Comparison of ENCODE assay signal across 9 cellular contexts in the genomic region with DNA sequence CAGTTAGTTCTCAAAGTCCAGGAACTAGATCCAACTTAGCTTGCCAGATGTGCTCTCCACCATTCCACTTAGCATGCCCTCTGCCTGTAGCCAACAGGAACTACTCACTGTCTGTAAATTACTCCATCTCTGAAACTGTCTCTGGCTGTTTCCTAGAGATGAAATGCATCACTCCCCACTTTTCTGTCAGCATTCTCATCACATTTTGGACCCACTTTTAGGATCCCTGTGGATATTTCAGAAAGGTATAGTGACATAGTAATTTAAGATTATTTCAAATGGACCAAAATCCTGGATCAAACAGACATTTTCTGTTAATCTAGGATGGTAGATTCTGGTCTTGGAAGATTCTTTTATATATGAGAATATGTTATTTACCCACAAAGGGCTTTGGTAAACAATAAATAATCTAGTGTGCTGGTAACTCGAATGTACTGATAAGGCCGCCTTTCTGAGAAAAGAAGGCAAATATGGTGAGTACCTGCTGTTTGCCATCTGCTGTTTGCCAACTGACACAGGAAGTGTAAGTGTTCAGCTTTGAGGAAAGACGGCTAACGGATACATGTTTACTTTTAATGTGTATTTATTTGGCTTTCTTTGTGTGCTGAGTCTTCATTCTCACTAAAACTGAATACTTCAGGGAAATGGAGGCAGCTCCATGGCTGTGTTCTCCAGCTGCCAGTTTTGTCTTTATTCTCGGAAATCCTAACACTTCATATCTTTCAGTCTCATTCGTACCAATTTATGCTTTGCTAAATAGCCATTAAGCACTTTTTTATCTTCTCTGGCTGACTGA.
DNase-seq lines count a peak whose midpoint lies in the region; ATAC-seq and TF ChIP-seq lines count a peak whose summit lies in the region.
"Had no signal": no experiment of that assay in that cellular context is flagged by ENCODE, and none has a peak within 500 bp of the region (broad histone marks: within the 10 kb centered on the region; RNA-seq: fewer than 3 reads in every experiment).

No MANE protein-coding gene starts in this region.

- no peak overlapping the region for H3K4me3 Mint-ChIP-seq in CD4-positive, alpha-beta T cell
- H3K4me3 Mint-ChIP-seq: central memory CD8-positive, alpha-beta T cell had no signal

- no peaks in the 10 kb centered on the region for H3K79me2 ChIP-seq in OCI-LY7 (ENCODE audit: insufficient read depth, low read depth, low read length)

- no peaks in the 10 kb centered on the region for H3K36me3 Mint-ChIP-seq in CD4-positive, alpha-beta T cell (ENCODE audit: low read depth)

- no peaks in the 10 kb centered on the region for H3K36me3 ChIP-seq in OCI-LY7 (ENCODE audit: insufficient read depth, low read length)

- no peaks in the 10 kb centered on the region for H3K9me3 Mint-ChIP-seq in CD4-positive, alpha-beta T cell
- H3K9me3 Mint-ChIP-seq: central memory CD8-positive, alpha-beta T cell had no signal

- CTCF ChIA-PET in OCI-LY7 (lab: Charles Lee; ENCODE audit: unreplicated experiment) = no interaction called here
- CTCF ChIA-PET in CD4-positive, alpha-beta T cell (lab: Charles Lee) = no interaction called here

- H3K4me2 ChIP-seq in OCI-LY7 (ENCODE audit: low read length) = no peak overlapping the region

- TF ChIP-seq CTCF in AG10803 (conservative IDR thresholded peaks at IDR 0.05; ENCODE audit: low read length) (peak; percentile 54), OCI-LY7 (conservative IDR thresholded peaks at IDR 0.05; ENCODE audit: low read length) (peak; percentile 38)
- TF ChIP-seq CTCF in CD4-positive, alpha-beta T cell (IDR thresholded peaks at IDR 0.05) = no peak

- POLR2A ChIA-PET in OCI-LY7 (lab: Charles Lee) = no interaction called here
- POLR2A ChIA-PET in CD4-positive, alpha-beta T cell (lab: Charles Lee) = no interaction called here

- H3K27ac Mint-ChIP-seq in CD4-positive, alpha-beta T cell = no peak overlapping the region

- no peaks in the 10 kb centered on the region for H3K4me1 ChIP-seq in OCI-LY7 (ENCODE audit: insufficient read depth, low read length, poor library complexity, severe bottlenecking)

- DNase-seq in AG10803 (ENCODE audit: low read depth) (peak; percentile 53), HCEC 1CT (peak; percentile 59), OCI-LY7 (ENCODE audit: low spot score) (peak; percentile 2), fibroblast of peridontal ligament (ENCODE audit: extremely low read depth) (peak; percentile 55), Right ventricle myocardium superior (no peak), CD1c-positive myeloid dendritic cell (ENCODE audit: extremely low spot score) (no peak), pons (ENCODE audit: low spot score) (no peak)
- no peak for DNase-seq in CD4-positive, alpha-beta T cell

- no peak overlapping the region for H2AFZ ChIP-seq in OCI-LY7 (ENCODE audit: low read length)

- H3K9me3 ChIP-seq in OCI-LY7 (ENCODE audit: low read length) = no peaks in the 10 kb centered on the region
- H3K9me3 ChIP-seq in CD4-positive, alpha-beta T cell (ENCODE audit: control insufficient read depth, low read length) = no peaks in the 10 kb centered on the region

- ATAC-seq in Right ventricle myocardium superior (ENCODE audit: poor library complexity) = no peak
- no peak for ATAC-seq in CD4-positive, alpha-beta T cell (ENCODE audit: poor library complexity)

- no TSS peak for BruUV-seq in OCI-LY7 (replicated peaks; lab: Mats Ljungman, UMichigan)

- no peaks in the 10 kb centered on the region for H3K9me2 ChIP-seq in OCI-LY7 (ENCODE audit: insufficient read depth, low read length)

- H3K27me3 ChIP-seq in CD4-positive, alpha-beta T cell (ENCODE audit: control insufficient read depth, insufficient read depth, low read length) = no peaks in the 10 kb centered on the region

- peaks cover 24% of the 10 kb centered on the region for H3K27me3 Mint-ChIP-seq in CD4-positive, alpha-beta T cell

- intact Hi-C loops in OCI-LY7 (cut with micrococcal nuclease; ENCODE audit: unreplicated experiment) (no loop called here), Right ventricle myocardium superior (cut with DNase I) (no loop called here)
- intact Hi-C loops in CD4-positive, alpha-beta T cell (cut with DNase I, micrococcal nuclease) = no loop called here

- no peak overlapping the region for H3K27ac ChIP-seq in OCI-LY7 (ENCODE audit: low read depth, low read length, poor library complexity, severe bottlenecking)
- no peak overlapping the region for H3K27ac ChIP-seq in CD4-positive, alpha-beta T cell (ENCODE audit: low read depth, low read length)

- no peaks in the 10 kb centered on the region for H4K20me1 ChIP-seq in OCI-LY7 (ENCODE audit: insufficient read depth, low read length)

- H3K4me3 ChIP-seq in AG10803 (ENCODE audit: low read length) = no peak overlapping the region
- H3K4me3 ChIP-seq in OCI-LY7 (ENCODE audit: low read depth, low read length, poor library complexity, severe bottlenecking) = no peak overlapping the region

- H3K4me1 Mint-ChIP-seq in CD4-positive, alpha-beta T cell (ENCODE audit: low read depth) = no peaks in the 10 kb centered on the region
- H3K4me1 Mint-ChIP-seq: central memory CD8-positive, alpha-beta T cell had no signal

Comparison
In these comparisons a context has a peak if more than half of its experiments do, and no peak if none do; other contexts are left out.
1. DNase-seq: peak in AG10803 (single experiment), HCEC 1CT (single experiment), OCI-LY7 (single experiment) and fibroblast of peridontal ligament (single experiment); none in Right ventricle myocardium superior (single experiment), CD4-positive, alpha-beta T cell (0 of 10), CD1c-positive myeloid dendritic cell (single experiment) and pons (single experiment).